Comparison of ENCODE assay signal across 22 cellular contexts in the genomic region with DNA sequence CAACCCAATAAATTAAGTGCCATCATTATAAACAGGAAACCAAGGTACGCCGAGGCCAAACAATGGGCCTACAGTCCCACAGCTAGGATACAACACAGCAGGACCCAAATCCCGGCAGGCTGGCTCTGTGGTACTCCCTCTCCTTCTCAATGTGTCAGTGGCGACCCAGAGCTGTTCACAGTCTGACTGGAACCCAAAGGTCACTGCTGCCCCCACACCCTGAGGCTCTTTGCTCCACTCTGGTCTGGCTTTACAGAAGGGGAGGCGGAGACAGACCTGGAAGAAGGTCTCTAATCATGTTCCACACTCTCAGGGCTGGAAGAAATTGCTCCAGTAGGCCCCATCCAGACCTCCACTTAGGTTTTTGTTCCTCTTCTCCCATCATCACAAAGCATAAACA.
"Had no signal": no experiment of that assay in that cellular context is flagged by ENCODE, and none has a peak within 500 bp of the region (broad histone marks: within the 10 kb centered on the region; RNA-seq: fewer than 3 reads in every experiment).

No MANE protein-coding gene starts in this region.

- ATAC-seq: Panc1 had no signal

- H3K36me3 ChIP-seq: MG63 had no signal

- H3K4me3 ChIP-seq: MG63 had no signal

- H3K9me2 ChIP-seq: SK-N-SH had no signal

- H3K4me2 ChIP-seq: SK-N-SH had no signal

- H3K27ac ChIP-seq: HL-60, RWPE1 had no signal

- H3K9me3 ChIP-seq: MG63, SK-N-SH had no signal

- H3K27me3 ChIP-seq: MG63 had no signal

- DNase-seq: Karpas-422, KG1, MG63, NCI-H1092, NCI-H1105 treated with DMSO at 0.1 percent for 48 hours, NCI-H1417 treated with DMSO at 0.1 percent for 48 hours, NCI-H146, NCI-H1694 treated with DMSO at 0.1 percent for 48 hours, NCI-H1930, NCI-H2081 treated with DMSO at 0.1 percent for 48 hours, NCI-H2171, NCI-H226, NCI-H446, NCI-H510A, NCI-H524 treated with DMSO at 0.1 percent for 48 hours, NCI-H69, NCI-H774, SHP77, SK-N-SH had no signal
